ENCODE assay signal across 1 cellular context in the genomic region with DNA sequence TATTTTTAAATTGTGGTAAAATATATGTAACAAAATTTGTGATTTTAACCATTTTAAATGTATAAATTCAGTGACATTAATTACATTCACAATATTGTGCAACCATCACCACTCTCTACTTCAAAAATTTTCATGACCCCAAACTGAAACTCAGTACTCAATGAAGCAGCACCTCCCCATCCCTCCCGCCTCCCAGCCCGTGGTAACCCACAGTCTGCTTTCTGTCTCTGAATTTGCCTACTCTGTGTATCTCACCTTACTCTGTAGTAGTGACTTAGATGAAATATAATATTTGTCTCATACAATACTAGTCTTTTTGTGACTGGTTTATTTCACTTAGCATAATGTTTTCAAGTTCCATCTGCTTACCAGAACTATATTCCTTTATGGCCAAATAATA.
TF ChIP-seq lines count a peak whose summit lies in the region.

No MANE protein-coding gene starts in this region.

TF ChIP-seq in GM12878, 131 proteins besides CTCF, POLR2A, EP300 and RAD21 (continued from another document):
- TF ChIP-seq, protein P1, sequence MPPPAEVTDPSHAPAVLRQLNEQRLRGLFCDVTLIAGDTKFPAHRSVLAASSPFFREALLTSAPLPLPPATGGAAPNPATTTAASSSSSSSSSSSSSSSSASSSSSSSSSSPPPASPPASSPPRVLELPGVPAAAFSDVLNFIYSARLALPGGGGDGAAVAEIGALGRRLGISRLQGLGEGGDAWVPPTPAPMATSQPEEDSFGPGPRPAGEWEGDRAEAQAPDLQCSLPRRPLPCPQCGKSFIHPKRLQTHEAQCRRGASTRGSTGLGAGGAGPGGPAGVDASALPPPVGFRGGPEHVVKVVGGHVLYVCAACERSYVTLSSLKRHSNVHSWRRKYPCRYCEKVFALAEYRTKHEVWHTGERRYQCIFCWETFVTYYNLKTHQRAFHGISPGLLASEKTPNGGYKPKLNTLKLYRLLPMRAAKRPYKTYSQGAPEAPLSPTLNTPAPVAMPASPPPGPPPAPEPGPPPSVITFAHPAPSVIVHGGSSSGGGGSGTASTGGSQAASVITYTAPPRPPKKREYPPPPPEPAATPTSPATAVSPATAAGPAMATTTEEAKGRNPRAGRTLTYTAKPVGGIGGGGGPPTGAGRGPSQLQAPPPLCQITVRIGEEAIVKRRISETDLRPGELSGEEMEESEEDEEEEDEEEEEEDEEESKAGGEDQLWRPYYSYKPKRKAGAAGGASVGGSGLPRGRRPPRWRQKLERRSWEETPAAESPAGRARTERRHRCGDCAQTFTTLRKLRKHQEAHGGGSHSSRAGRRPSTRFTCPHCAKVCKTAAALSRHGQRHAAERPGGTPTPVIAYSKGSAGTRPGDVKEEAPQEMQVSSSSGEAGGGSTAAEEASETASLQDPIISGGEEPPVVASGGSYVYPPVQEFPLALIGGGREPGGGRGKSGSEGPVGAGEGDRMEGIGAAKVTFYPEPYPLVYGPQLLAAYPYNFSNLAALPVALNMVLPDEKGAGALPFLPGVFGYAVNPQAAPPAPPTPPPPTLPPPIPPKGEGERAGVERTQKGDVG (CRISPR knock-in tag; IDR thresholded peaks at IDR 0.05), result no peak
- TF ChIP-seq, protein P2, sequence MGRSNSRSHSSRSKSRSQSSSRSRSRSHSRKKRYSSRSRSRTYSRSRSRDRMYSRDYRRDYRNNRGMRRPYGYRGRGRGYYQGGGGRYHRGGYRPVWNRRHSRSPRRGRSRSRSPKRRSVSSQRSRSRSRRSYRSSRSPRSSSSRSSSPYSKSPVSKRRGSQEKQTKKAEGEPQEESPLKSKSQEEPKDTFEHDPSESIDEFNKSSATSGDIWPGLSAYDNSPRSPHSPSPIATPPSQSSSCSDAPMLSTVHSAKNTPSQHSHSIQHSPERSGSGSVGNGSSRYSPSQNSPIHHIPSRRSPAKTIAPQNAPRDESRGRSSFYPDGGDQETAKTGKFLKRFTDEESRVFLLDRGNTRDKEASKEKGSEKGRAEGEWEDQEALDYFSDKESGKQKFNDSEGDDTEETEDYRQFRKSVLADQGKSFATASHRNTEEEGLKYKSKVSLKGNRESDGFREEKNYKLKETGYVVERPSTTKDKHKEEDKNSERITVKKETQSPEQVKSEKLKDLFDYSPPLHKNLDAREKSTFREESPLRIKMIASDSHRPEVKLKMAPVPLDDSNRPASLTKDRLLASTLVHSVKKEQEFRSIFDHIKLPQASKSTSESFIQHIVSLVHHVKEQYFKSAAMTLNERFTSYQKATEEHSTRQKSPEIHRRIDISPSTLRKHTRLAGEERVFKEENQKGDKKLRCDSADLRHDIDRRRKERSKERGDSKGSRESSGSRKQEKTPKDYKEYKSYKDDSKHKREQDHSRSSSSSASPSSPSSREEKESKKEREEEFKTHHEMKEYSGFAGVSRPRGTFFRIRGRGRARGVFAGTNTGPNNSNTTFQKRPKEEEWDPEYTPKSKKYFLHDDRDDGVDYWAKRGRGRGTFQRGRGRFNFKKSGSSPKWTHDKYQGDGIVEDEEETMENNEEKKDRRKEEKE (IDR thresholded peaks at IDR 0.05), result no peak
- TF ChIP-seq, protein P3, sequence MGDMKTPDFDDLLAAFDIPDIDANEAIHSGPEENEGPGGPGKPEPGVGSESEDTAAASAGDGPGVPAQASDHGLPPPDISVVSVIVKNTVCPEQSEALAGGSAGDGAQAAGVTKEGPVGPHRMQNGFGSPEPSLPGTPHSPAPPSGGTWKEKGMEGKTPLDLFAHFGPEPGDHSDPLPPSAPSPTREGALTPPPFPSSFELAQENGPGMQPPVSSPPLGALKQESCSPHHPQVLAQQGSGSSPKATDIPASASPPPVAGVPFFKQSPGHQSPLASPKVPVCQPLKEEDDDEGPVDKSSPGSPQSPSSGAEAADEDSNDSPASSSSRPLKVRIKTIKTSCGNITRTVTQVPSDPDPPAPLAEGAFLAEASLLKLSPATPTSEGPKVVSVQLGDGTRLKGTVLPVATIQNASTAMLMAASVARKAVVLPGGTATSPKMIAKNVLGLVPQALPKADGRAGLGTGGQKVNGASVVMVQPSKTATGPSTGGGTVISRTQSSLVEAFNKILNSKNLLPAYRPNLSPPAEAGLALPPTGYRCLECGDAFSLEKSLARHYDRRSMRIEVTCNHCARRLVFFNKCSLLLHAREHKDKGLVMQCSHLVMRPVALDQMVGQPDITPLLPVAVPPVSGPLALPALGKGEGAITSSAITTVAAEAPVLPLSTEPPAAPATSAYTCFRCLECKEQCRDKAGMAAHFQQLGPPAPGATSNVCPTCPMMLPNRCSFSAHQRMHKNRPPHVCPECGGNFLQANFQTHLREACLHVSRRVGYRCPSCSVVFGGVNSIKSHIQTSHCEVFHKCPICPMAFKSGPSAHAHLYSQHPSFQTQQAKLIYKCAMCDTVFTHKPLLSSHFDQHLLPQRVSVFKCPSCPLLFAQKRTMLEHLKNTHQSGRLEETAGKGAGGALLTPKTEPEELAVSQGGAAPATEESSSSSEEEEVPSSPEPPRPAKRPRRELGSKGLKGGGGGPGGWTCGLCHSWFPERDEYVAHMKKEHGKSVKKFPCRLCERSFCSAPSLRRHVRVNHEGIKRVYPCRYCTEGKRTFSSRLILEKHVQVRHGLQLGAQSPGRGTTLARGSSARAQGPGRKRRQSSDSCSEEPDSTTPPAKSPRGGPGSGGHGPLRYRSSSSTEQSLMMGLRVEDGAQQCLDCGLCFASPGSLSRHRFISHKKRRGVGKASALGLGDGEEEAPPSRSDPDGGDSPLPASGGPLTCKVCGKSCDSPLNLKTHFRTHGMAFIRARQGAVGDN (IDR thresholded peaks at IDR 0.05), result no peak
- TF ChIP-seq, protein P4, sequence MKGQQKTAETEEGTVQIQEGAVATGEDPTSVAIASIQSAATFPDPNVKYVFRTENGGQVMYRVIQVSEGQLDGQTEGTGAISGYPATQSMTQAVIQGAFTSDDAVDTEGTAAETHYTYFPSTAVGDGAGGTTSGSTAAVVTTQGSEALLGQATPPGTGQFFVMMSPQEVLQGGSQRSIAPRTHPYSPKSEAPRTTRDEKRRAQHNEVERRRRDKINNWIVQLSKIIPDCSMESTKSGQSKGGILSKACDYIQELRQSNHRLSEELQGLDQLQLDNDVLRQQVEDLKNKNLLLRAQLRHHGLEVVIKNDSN (IDR thresholded peaks at IDR 0.05; ENCODE audit: borderline replicate concordance, extremely low read length, insufficient read depth, low read depth, low read length), result no peak
- no peak for TF ChIP-seq CBX3 (IDR thresholded peaks at IDR 0.05; ENCODE audit: borderline replicate concordance, low read depth)
- TF ChIP-seq KLF5 (IDR thresholded peaks at IDR 0.05; ENCODE audit: partially characterized antibody), result no peak
- no peak for TF ChIP-seq ZNF622 (IDR thresholded peaks at IDR 0.05)
- TF ChIP-seq, protein P5, sequence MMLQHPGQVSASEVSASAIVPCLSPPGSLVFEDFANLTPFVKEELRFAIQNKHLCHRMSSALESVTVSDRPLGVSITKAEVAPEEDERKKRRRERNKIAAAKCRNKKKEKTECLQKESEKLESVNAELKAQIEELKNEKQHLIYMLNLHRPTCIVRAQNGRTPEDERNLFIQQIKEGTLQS (IDR thresholded peaks at IDR 0.05; ENCODE audit: borderline replicate concordance, extremely low read depth, low read depth, low read length), result no peak
- no peak for TF ChIP-seq NR2F1 (conservative IDR thresholded peaks at IDR 0.05)
